19 cellular contexts compared by ENCODE assay signal in genomic region chr1:79694241-79694640, GRCh38.
A peak's percentile ranks its signal among the peaks of the same experiment; 100 is the strongest.
DNase-seq lines count a peak whose midpoint lies in the region; ATAC-seq and TF ChIP-seq lines count a peak whose summit lies in the region.
"Had no signal": no experiment of that assay in that cellular context is flagged by ENCODE, and none has a peak within 500 bp of the region (broad histone marks: within the 10 kb centered on the region; RNA-seq: fewer than 3 reads in every experiment).

No MANE protein-coding gene starts in this region.

- no peaks in the 10 kb centered on the region for H3K36me3 ChIP-seq in heart left ventricle
- H3K36me3 ChIP-seq: sigmoid colon had no signal

- peak; percentile 54 for ATAC-seq in GM18498 (IDR thresholded peaks at IDR 0.05; ENCODE audit: unreplicated experiment)
- peak; percentile 54 for ATAC-seq in GM19397 (IDR thresholded peaks at IDR 0.05; ENCODE audit: unreplicated experiment)
- peak; percentile 58 for ATAC-seq in HG02798 (IDR thresholded peaks at IDR 0.05; ENCODE audit: poor library complexity, unreplicated experiment)
- peak; percentile 42 for ATAC-seq in HG03457 (IDR thresholded peaks at IDR 0.05; ENCODE audit: unreplicated experiment)
- ATAC-seq in heart left ventricle, result no peak
- ATAC-seq in sciatic nerve, result no peak
- ATAC-seq: PC-3, SK-N-SH treated with all-trans-retinoic acid at 6 μM for 48 hours had no signal

- no peak overlapping the region for H3K27ac ChIP-seq in heart left ventricle
- H3K27ac ChIP-seq: sigmoid colon, testis had no signal

- DNase-seq in NCI-H82 (lab: John Stamatoyannopoulos, UW), result no peak
- DNase-seq in GOT3 (lab: John Stamatoyannopoulos, UW), result no peak
- DNase-seq in heart left ventricle, result no peak
- no peak for DNase-seq in sciatic nerve (ENCODE audit: low spot score)
- DNase-seq: activated CD4-positive, alpha-beta memory T cell treated with anti-CD3 and anti-CD28 coated beads, Interleukin-2, amount 10 ng/mL, durations not matched to agents 7 days and 5 days; central memory CD4-positive, alpha-beta T cell; foreskin fibroblast; Kasumi-1; NCI-H187 treated with DMSO at 0.1 percent for 48 hours; NCI-H510A treated with DMSO at 0.1 percent for 48 hours; PC-3; sigmoid colon; stimulated activated CD8-positive, alpha-beta memory T cell treated with anti-CD3 and anti-CD28 coated beads, Interleukin-4, amount 100 ng/mL, for 48 hours; testis had no signal

- no peak for TF ChIP-seq CTCF in heart left ventricle (IDR thresholded peaks at IDR 0.05)

- WGBS in heart left ventricle, 4 donors, result 50 to 67% (median 56%) methylated on average over 1 of the region's 1 CpG

- intact Hi-C loops in heart left ventricle (cut with DNase I), result no loop called here
- intact Hi-C loops in sciatic nerve (cut with DNase I), result no loop called here

- no peaks in the 10 kb centered on the region for H3K9me3 ChIP-seq in heart left ventricle
- H3K9me3 ChIP-seq: sigmoid colon, testis had no signal

- H3K4me3 ChIP-seq in heart left ventricle, result no peak overlapping the region
- H3K4me3 ChIP-seq: sigmoid colon, testis had no signal

- H3K27me3 ChIP-seq in heart left ventricle, result no peaks in the 10 kb centered on the region
- H3K27me3 ChIP-seq: sigmoid colon, testis had no signal

- H3K4me1 ChIP-seq in heart left ventricle, result no peaks in the 10 kb centered on the region
- H3K4me1 ChIP-seq: sigmoid colon, testis had no signal

- no peak for TF ChIP-seq POLR2A in heart left ventricle (IDR thresholded peaks at IDR 0.05)

Comparison
In these comparisons a context has a peak if more than half of its experiments do, and no peak if none do; other contexts are left out.
1. ATAC-seq: peak in GM18498 (single experiment), GM19397 (single experiment), HG02798 (single experiment) and HG03457 (single experiment); none in heart left ventricle (0 of 4) and sciatic nerve (single experiment).